ENCODE assay signal across 8 cellular contexts in genomic region chr16:15950167-15950854, GRCh38. TPM values are rescaled to one million over a fixed set of nuclear protein-coding genes. Genes with fewer than 3 reads are reported as not detected.
A peak's percentile ranks its signal among the peaks of the same experiment; 100 is the strongest.
DNase-seq lines count a peak whose midpoint lies in the region; ATAC-seq and TF ChIP-seq lines count a peak whose summit lies in the region.

No MANE protein-coding gene starts in this region.

- peak overlapping the region; percentile 90 for H3K4me2 ChIP-seq in GM23338

- H3K36me3 Mint-ChIP-seq in GM23338 (ENCODE audit: low read depth), result peaks cover 6% of the 10 kb centered on the region; the same call in 1 of the 3 replicates
- H3K36me3 Mint-ChIP-seq in activated naive CD8-positive, alpha-beta T cell, result peaks cover 6% of the 10 kb centered on the region

- H3K4me3 ChIP-seq in AG04449 (ENCODE audit: low read depth, low read length) (peak overlapping the region; percentile 76), GM23338 (peak overlapping the region; percentile 81), cardiac muscle cell (peak overlapping the region; percentile 99), prostate gland (peak overlapping the region; percentile 71 to 87)

- H2AFZ ChIP-seq in GM23338, result peak overlapping the region; percentile 1; the same call in 1 of the 2 replicates

- intact Hi-C loops in prostate gland (cut with DNase I), result loop anchor here (5.0 to 10.0 kb wide), 3 partner anchors 47 to 114 kb away; no protein-coding TSS in a partner anchor

- TF ChIP-seq CTCF in AG04449 (IDR thresholded peaks at IDR 0.05; ENCODE audit: insufficient read depth, low read length, missing control alignments) (no peak), GM23338 (conservative IDR thresholded peaks at IDR 0.05; ENCODE audit: low read depth in 2 of 2) (no peak), RWPE1 (conservative IDR thresholded peaks at IDR 0.05; ENCODE audit: low read depth) (no peak), cardiac muscle cell (IDR thresholded peaks at IDR 0.05; ENCODE audit: low read depth, low read length) (no peak), prostate gland (IDR thresholded peaks at IDR 0.05) (no peak)

- H3K9me3 Mint-ChIP-seq in GM23338, result no peaks in the 10 kb centered on the region
- no peaks in the 10 kb centered on the region for H3K9me3 Mint-ChIP-seq in activated naive CD8-positive, alpha-beta T cell (ENCODE audit: low read depth)

- POLR2A ChIA-PET in AG04449 (lab: Yijun Ruan, JAX), result interaction anchor here (1.1 kb wide), 2 partner anchors 54 to 62 kb away, joined by 5 to 6 read pairs; partner anchors contain the start of gene CEP20
- POLR2A ChIA-PET in RWPE1 (lab: Yijun Ruan, JAX; ENCODE audit: low non-redundant PET), result interaction anchor here (0.5 to 0.8 kb wide), 2 partner anchors 64 to 69 kb away, joined by 3 read pairs; no protein-coding TSS in a partner anchor

- H3K4me1 Mint-ChIP-seq in GM23338, result peaks cover 20% of the 10 kb centered on the region
- H3K4me1 Mint-ChIP-seq in activated naive CD8-positive, alpha-beta T cell (ENCODE audit: low read depth), result peaks cover 50% of the 10 kb centered on the region

- ATAC-seq in GM23338 (peak; percentile 42), GM19455 (IDR thresholded peaks at IDR 0.05; ENCODE audit: unreplicated experiment) (no peak), left lobe of liver (no peak)

- H3K27me3 ChIP-seq in GM23338 (ENCODE audit: insufficient read depth) (no peaks in the 10 kb centered on the region), cardiac muscle cell (peaks cover 5% of the 10 kb centered on the region), prostate gland (replicated peaks; ENCODE audit: insufficient read depth) (no peaks in the 10 kb centered on the region)

- H3K36me3 ChIP-seq in GM23338 (ENCODE audit: insufficient read depth) (no peaks in the 10 kb centered on the region), cardiac muscle cell (no peaks in the 10 kb centered on the region), prostate gland (no peaks in the 10 kb centered on the region)

- peaks cover 11% of the 10 kb centered on the region for H3K27me3 Mint-ChIP-seq in GM23338 (ENCODE audit: insufficient read depth, low read depth, poor library complexity)
- H3K27me3 Mint-ChIP-seq in activated naive CD8-positive, alpha-beta T cell, result no peaks in the 10 kb centered on the region

- DNase-seq in AG04449 (ENCODE audit: low read depth, low spot score) (no peak), GM23338 (ENCODE audit: low spot score) (peak; percentile 31), RWPE1 (ENCODE audit: low spot score) (peak; percentile 61), cardiac muscle cell (ENCODE audit: low read depth in 1 of 2, low spot score in 1 of 2) (peak; percentile 48 to 66), prostate gland (ENCODE audit: low spot score) (peak; percentile 42), left lobe of liver (ENCODE audit: low spot score) (no peak)

- peaks cover 56% of the 10 kb centered on the region for H3K79me2 ChIP-seq in GM23338 (replicated peaks; ENCODE audit: insufficient read depth)

- H3K9me2 ChIP-seq in GM23338 (ENCODE audit: insufficient read depth), result no peaks in the 10 kb centered on the region

- CTCF ChIA-PET in AG04449 (lab: Yijun Ruan, JAX) (interaction anchor here (0.8 to 1.3 kb wide), 3 partner anchors 9 to 144 kb away, joined by 3 to 6 read pairs (median 3); no protein-coding TSS in a partner anchor), RWPE1 (lab: Yijun Ruan, JAX) (interaction anchor here (0.6 to 0.7 kb wide), 3 partner anchors 74 to 173 kb away, joined by 4 to 7 read pairs (median 5); no protein-coding TSS in a partner anchor)

- 0% methylated on average over 18 of the region's 18 CpGs for WGBS in prostate gland

- H3K9me3 ChIP-seq in cardiac muscle cell (ENCODE audit: low read depth) (no peaks in the 10 kb centered on the region), prostate gland (no peaks in the 10 kb centered on the region)

- H3F3A ChIP-seq in GM23338 (replicated peaks; ENCODE audit: low read depth), result 0 out of 2 replicates have a peak, but pooled peaks cover 3% of the 10 kb centered on the region

- peak overlapping the region; percentile 94 for H3K4me3 Mint-ChIP-seq in GM23338
- peak overlapping the region; percentile 99 for H3K4me3 Mint-ChIP-seq in activated naive CD8-positive, alpha-beta T cell

- peak; percentile 6 for TF ChIP-seq POLR2A in prostate gland (IDR thresholded peaks at IDR 0.05)

- peaks cover 20% of the 10 kb centered on the region for H4K20me1 ChIP-seq in GM23338 (replicated peaks; ENCODE audit: insufficient read depth)

- H3K27ac Mint-ChIP-seq in GM23338, result peak overlapping the region; percentile 92
- H3K27ac Mint-ChIP-seq in activated naive CD8-positive, alpha-beta T cell, result peak overlapping the region; percentile 100

- H3K4me1 ChIP-seq in GM23338 (ENCODE audit: insufficient read depth) (peaks cover 19% of the 10 kb centered on the region; the same call in 1 of the 2 replicates), cardiac muscle cell (ENCODE audit: low read depth) (peaks cover 16% of the 10 kb centered on the region), prostate gland (replicated peaks) (peaks cover 13% of the 10 kb centered on the region)

- peak overlapping the region; percentile 34; the same call in 1 of the 2 replicates for H3K27ac ChIP-seq in GM23338 (ENCODE audit: low read depth)
- peak overlapping the region; percentile 89 for H3K27ac ChIP-seq in RWPE1
- H3K27ac ChIP-seq in cardiac muscle cell, result peak overlapping the region; percentile 50
- H3K27ac ChIP-seq in prostate gland, result peak overlapping the region; percentile 85 to 89

TF ChIP-seq in GM23338, 12 proteins besides CTCF, POLR2A, EP300 and RAD21 (continues in another document):
- TF ChIP-seq ZNF462 (CRISPR knock-in tag; IDR thresholded peaks at IDR 0.05), result no peak

RNA-seq across cellular contexts. Expression of gene ABCC1, which starts 0.9 kb away (rescaled TPM):
- 46.6 and 48.2 TPM in 2 replicates for total RNA-seq in GM23338 (2014; rRNA removed; shearing (Covaris generic))
- polyA plus RNA-seq in GM23338 (2016; fragmentation: Nextera tagmentation; extraction: Ambion mirVana) (11.0 and 12.6 TPM in 2 replicates), cardiac muscle cell (14.2 and 14.5 TPM in 2 replicates)
- total RNA-seq in cardiac muscle cell (17.7 and 31.0 TPM in 2 replicates), prostate gland (10 to 100 TPM; 33.4 to 87.7 TPM), left lobe of liver (2.5 TPM)

Comparison
In these comparisons a context has a peak if more than half of its experiments do, and no peak if none do; other contexts are left out.
1. DNase-seq: peak in GM23338 (single experiment), RWPE1 (single experiment), cardiac muscle cell (2 of 2) and prostate gland (single experiment); none in AG04449 (single experiment) and left lobe of liver (single experiment).
2. H3K27ac ChIP-seq: peak in every context shown above with its lines; median percentile 89 in RWPE1; 87 in prostate gland; 50 in cardiac muscle cell; 34 in GM23338.
3. Peak in every context shown above with its lines, with median percentiles within 50 percentile points of each other: H3K4me3 ChIP-seq.